24 cellular contexts compared by ENCODE assay signal in the genomic region with DNA sequence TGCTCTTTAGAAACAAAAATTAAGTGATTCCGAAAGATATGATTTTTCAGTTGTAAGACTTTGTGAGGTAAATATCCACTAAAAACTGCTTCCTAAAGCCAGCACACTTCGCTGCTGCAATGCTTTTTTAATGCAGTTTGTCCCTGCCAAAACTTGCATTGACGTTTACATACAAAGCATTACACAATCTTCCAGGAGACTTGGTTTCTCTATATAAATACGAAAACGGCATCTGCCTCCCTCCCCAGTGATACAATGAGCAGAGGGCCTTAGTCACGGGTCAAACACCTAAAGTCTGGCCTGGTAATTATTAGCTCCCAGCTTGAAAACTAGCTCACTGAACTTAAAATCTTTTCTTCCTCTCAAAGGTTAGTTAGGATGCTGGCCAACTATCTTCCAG.
DNase-seq lines count a peak whose midpoint lies in the region; ATAC-seq, FAIRE-seq and TF ChIP-seq lines count a peak whose summit lies in the region.
"Had no signal": no experiment of that assay in that cellular context is flagged by ENCODE, and none has a peak within 500 bp of the region (broad histone marks: within the 10 kb centered on the region; RNA-seq: fewer than 3 reads in every experiment).

No MANE protein-coding gene starts in this region.

- CTCF ChIA-PET in A549 (lab: Yijun Ruan, JAX) (no interaction called here), RWPE1 (lab: Yijun Ruan, JAX) (interaction anchor here (0.6 to 0.7 kb wide), 2 partner anchors 9 to 61 kb away, joined by 3 to 4 read pairs; no protein-coding TSS in a partner anchor), GM10248 (lab: Yijun Ruan, JAX) (interaction anchor here (1.1 to 2.3 kb wide), 3 partner anchors 19 to 28 kb away, joined by 3 to 4 read pairs (median 3); no protein-coding TSS in a partner anchor)

- ATAC-seq in A549: no peak
- no peak for ATAC-seq in GM21526 (IDR thresholded peaks at IDR 0.05; ENCODE audit: low FRiP score, unreplicated experiment)
- ATAC-seq in activated T-helper 17 cell treated with anti-CD3 and anti-CD28 coated beads, Interleukin-2, amount 50 U/mL, for 72 hours (replicated peaks): no peak
- ATAC-seq: left cardiac atrium, PC-3 had no signal

- H3K27ac Mint-ChIP-seq in activated T-helper 17 cell treated with anti-CD3 and anti-CD28 coated beads, Interleukin-2, amount 50 U/mL, for 72 hours: no peak overlapping the region
- H3K27ac Mint-ChIP-seq: activated naive CD4-positive, alpha-beta T cell treated with anti-CD3 and anti-CD28 coated beads, Interleukin-2, amount 50 U/mL, for 24 hours; neural progenitor cell had no signal

- H3K27ac ChIP-seq in A549 (no peak overlapping the region), RWPE1 (peak overlapping the region; percentile 75; the same call in 1 of the 2 replicates)
- H3K27ac ChIP-seq: BLaER1 treated with 17β-estradiol and CSF1 and Interleukin-3, amounts not matched to agents 10 nM and 100 nM; neural progenitor cell; SK-N-MC; uterus had no signal

- no peaks in the 10 kb centered on the region for H3K9me3 Mint-ChIP-seq in activated T-helper 17 cell treated with anti-CD3 and anti-CD28 coated beads, Interleukin-2, amount 50 U/mL, for 72 hours
- H3K9me3 Mint-ChIP-seq: activated naive CD4-positive, alpha-beta T cell treated with anti-CD3 and anti-CD28 coated beads, Interleukin-2, amount 50 U/mL, for 24 hours had no signal

- TF ChIP-seq EP300 in A549 (IDR thresholded peaks at IDR 0.05): no peak

- peaks cover 5% of the 10 kb centered on the region for H3K27me3 Mint-ChIP-seq in activated T-helper 17 cell treated with anti-CD3 and anti-CD28 coated beads, Interleukin-2, amount 50 U/mL, for 72 hours
- H3K27me3 Mint-ChIP-seq: activated naive CD4-positive, alpha-beta T cell treated with anti-CD3 and anti-CD28 coated beads, Interleukin-2, amount 50 U/mL, for 24 hours had no signal

- H3K4me1 Mint-ChIP-seq in activated T-helper 17 cell treated with anti-CD3 and anti-CD28 coated beads, Interleukin-2, amount 50 U/mL, for 72 hours: no peaks in the 10 kb centered on the region
- H3K4me1 Mint-ChIP-seq: activated naive CD4-positive, alpha-beta T cell treated with anti-CD3 and anti-CD28 coated beads, Interleukin-2, amount 50 U/mL, for 24 hours had no signal

- H3K36me3 Mint-ChIP-seq in activated T-helper 17 cell treated with anti-CD3 and anti-CD28 coated beads, Interleukin-2, amount 50 U/mL, for 72 hours (ENCODE audit: low read depth): no peaks in the 10 kb centered on the region
- H3K36me3 Mint-ChIP-seq: neural progenitor cell had no signal

- H3K4me1 ChIP-seq in A549: no peaks in the 10 kb centered on the region
- H3K4me1 ChIP-seq: BLaER1 treated with 17β-estradiol and CSF1 and Interleukin-3, amounts not matched to agents 10 nM and 100 nM; uterus had no signal

- 27% methylated on average over 6 of the region's 6 CpGs for WGBS in A549 (ENCODE audit: missing lambda C conversion rate)

- no peak for TF ChIP-seq RAD21 in A549 (conservative IDR thresholded peaks at IDR 0.05 in 1 of 2, IDR thresholded peaks at IDR 0.05 in 1 of 2)

- H3K4me3 ChIP-seq in A549: no peak overlapping the region
- H3K4me3 ChIP-seq in fibroblast of mammary gland (ENCODE audit: control insufficient read depth, low read depth, low read length): no peak overlapping the region
- H3K4me3 ChIP-seq: BLaER1 treated with 17β-estradiol and CSF1 and Interleukin-3, amounts not matched to agents 10 nM and 100 nM; esophagus squamous epithelium; neural progenitor cell; SK-N-MC; uterus had no signal

- DNase-seq in A549 (ENCODE audit: low read depth in 1 of 2, low spot score in 1 of 2) (no peak), RWPE1 (ENCODE audit: low spot score) (peak; percentile 46), fibroblast of mammary gland (ENCODE audit: low read depth) (peak; percentile 46), left kidney (ENCODE audit: low read depth, low spot score) (peak; percentile 36), anterior cingulate cortex (lab: John Stamatoyannopoulos, UW) (no peak), GM10248 (ENCODE audit: extremely low spot score) (no peak)
- DNase-seq: 8988T; activated CD4-positive, CD25-positive, alpha-beta regulatory T cell; activated T-cell treated with anti-CD3 and anti-CD28 coated beads, Interleukin-2, amount 50 U/mL, for 48 hours; esophagus squamous epithelium; left cardiac atrium; NCI-H1417; NCI-H748 treated with DMSO at 0.1 percent for 48 hours; PC-3; stimulated activated CD4-positive, alpha-beta T cell treated with anti-CD3 and anti-CD28 coated beads, Interleukin-12 subunit alpha, Interleukin-12 subunit beta, amount 100 ng/mL, for 4 hours; substantia nigra; uterus had no signal

- FAIRE-seq in A549 (lab: Jason Lieb, UNC): no peak
- FAIRE-seq: G401.6 had no signal

- no peak for TF ChIP-seq CTCF in A549 (IDR thresholded peaks at IDR 0.05)
- no peak for TF ChIP-seq CTCF in RWPE1 (conservative IDR thresholded peaks at IDR 0.05; ENCODE audit: low read depth)
- no peak for TF ChIP-seq CTCF in fibroblast of mammary gland (conservative IDR thresholded peaks at IDR 0.05; ENCODE audit: control insufficient read depth, insufficient read depth, low read depth, low read length)
- no peak for TF ChIP-seq CTCF in GM10248 (IDR thresholded peaks at IDR 0.05; ENCODE audit: control extremely low read depth, extremely low read depth, low read depth, missing control alignments)

- no peaks in the 10 kb centered on the region for H3K9me3 ChIP-seq in A549
- H3K9me3 ChIP-seq: BLaER1 treated with 17β-estradiol and CSF1 and Interleukin-3, amounts not matched to agents 10 nM and 100 nM; esophagus squamous epithelium; uterus had no signal

- POLR2A ChIA-PET in A549 (lab: Yijun Ruan, JAX): no interaction called here
- POLR2A ChIA-PET in RWPE1 (lab: Yijun Ruan, JAX; ENCODE audit: low non-redundant PET): no interaction called here
- POLR2A ChIA-PET in GM10248 (lab: Yijun Ruan, JAX): no interaction called here

- no peak overlapping the region for H3K4me3 Mint-ChIP-seq in activated T-helper 17 cell treated with anti-CD3 and anti-CD28 coated beads, Interleukin-2, amount 50 U/mL, for 72 hours
- H3K4me3 Mint-ChIP-seq: activated naive CD4-positive, alpha-beta T cell treated with anti-CD3 and anti-CD28 coated beads, Interleukin-2, amount 50 U/mL, for 24 hours; neural progenitor cell had no signal

- H3K4me2 ChIP-seq in A549: 0 out of 3 replicates have a peak overlapping the region, but pooled peaks have one; percentile 8
- H3K4me2 ChIP-seq: BLaER1 treated with 17β-estradiol and CSF1 and Interleukin-3, amounts not matched to agents 10 nM and 100 nM; neural progenitor cell had no signal

- TF ChIP-seq POLR2A in A549 (IDR thresholded peaks at IDR 0.05; ENCODE audit: low read length): no peak

TF ChIP-seq in A549, 52 proteins besides CTCF, POLR2A, EP300 and RAD21:
- TF ChIP-seq RFX5 (IDR thresholded peaks at IDR 0.05) (no peak), FOXS1 (CRISPR knock-in tag; IDR thresholded peaks at IDR 0.05) (no peak), CHD4 (IDR thresholded peaks at IDR 0.05; ENCODE audit: borderline replicate concordance) (no peak), HOXB13 (CRISPR knock-in tag; IDR thresholded peaks at IDR 0.05; ENCODE audit: low read depth) (no peak), ESRRA (IDR thresholded peaks at IDR 0.05; ENCODE audit: borderline replicate concordance, low read length) (no peak), CBX2 (IDR thresholded peaks at IDR 0.05; ENCODE audit: borderline replicate concordance, low read depth) (no peak)
- TF ChIP-seq, protein P1, sequence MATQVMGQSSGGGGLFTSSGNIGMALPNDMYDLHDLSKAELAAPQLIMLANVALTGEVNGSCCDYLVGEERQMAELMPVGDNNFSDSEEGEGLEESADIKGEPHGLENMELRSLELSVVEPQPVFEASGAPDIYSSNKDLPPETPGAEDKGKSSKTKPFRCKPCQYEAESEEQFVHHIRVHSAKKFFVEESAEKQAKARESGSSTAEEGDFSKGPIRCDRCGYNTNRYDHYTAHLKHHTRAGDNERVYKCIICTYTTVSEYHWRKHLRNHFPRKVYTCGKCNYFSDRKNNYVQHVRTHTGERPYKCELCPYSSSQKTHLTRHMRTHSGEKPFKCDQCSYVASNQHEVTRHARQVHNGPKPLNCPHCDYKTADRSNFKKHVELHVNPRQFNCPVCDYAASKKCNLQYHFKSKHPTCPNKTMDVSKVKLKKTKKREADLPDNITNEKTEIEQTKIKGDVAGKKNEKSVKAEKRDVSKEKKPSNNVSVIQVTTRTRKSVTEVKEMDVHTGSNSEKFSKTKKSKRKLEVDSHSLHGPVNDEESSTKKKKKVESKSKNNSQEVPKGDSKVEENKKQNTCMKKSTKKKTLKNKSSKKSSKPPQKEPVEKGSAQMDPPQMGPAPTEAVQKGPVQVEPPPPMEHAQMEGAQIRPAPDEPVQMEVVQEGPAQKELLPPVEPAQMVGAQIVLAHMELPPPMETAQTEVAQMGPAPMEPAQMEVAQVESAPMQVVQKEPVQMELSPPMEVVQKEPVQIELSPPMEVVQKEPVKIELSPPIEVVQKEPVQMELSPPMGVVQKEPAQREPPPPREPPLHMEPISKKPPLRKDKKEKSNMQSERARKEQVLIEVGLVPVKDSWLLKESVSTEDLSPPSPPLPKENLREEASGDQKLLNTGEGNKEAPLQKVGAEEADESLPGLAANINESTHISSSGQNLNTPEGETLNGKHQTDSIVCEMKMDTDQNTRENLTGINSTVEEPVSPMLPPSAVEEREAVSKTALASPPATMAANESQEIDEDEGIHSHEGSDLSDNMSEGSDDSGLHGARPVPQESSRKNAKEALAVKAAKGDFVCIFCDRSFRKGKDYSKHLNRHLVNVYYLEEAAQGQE (IDR thresholded peaks at IDR 0.05): no peak

Comparison
In these comparisons a context has a peak if more than half of its experiments do, and no peak if none do; other contexts are left out.
1. DNase-seq: peak in RWPE1 (single experiment), fibroblast of mammary gland (single experiment) and left kidney (single experiment); none in A549 (0 of 2), anterior cingulate cortex (0 of 58) and GM10248 (single experiment).